ENCODE assay signal across 29 cellular contexts in the genomic region with DNA sequence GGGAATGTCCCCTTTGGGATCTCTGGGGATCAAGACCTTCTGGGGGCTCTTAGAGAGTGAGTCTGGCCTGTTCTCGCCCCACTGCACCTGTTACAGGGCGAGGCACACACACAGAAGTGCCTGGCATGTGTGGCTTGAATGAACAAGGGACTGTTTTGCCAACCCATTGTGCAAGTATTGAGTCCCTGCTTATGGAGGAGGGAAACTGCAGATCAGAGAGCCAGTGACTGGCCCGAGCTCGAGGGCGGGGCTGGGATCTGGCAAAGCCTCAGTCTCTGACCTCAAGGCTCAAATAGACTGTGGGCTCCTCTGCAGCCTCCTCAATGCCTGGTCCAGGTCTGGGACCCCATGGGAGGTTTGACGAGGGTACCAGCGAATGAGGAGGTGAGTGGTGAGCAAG.
"Had no signal": no experiment of that assay in that cellular context is flagged by ENCODE, and none has a peak within 500 bp of the region (broad histone marks: within the 10 kb centered on the region; RNA-seq: fewer than 3 reads in every experiment).

No MANE protein-coding gene starts in this region.

- H2AFZ ChIP-seq: PC-9 had no signal

- H3K27ac Mint-ChIP-seq: activated CD4-positive, alpha-beta T cell treated with anti-CD3 and anti-CD28 coated beads, Interleukin-2, amount 10 ng/mL, durations not matched to agents 24 days and 14 days; activated CD8-positive, alpha-beta T cell treated with anti-CD3 and anti-CD28 coated beads for 36 hours; activated naive CD8-positive, alpha-beta T cell treated with anti-CD3 and anti-CD28 coated beads for 36 hours; activated T-cell treated with anti-CD3 and anti-CD28 coated beads, Interleukin-2, amount 50 U/mL, for 72 hours; activated T-helper 17 cell treated with anti-CD3 and anti-CD28 coated beads, Interleukin-2, amount 50 U/mL, for 72 hours; T-helper 1 cell treated with Interleukin-12 subunit alpha and Interleukin-12 subunit beta and Interleukin-4 antibody, amounts not matched to agents 30 μg/mL and 1 μg/mL, for 36 hours; T-helper 2 cell treated with Interferon-gamma antibody and Interleukin-4, amounts not matched to agents 5 μg/mL and 100 μg/mL, for 36 hours had no signal

- H3K9ac ChIP-seq: SK-N-SH had no signal

- H3K27ac ChIP-seq: brain microvascular endothelial cell, PC-9, SJSA1 had no signal

- DNase-seq: activated CD4-positive, alpha-beta T cell treated with anti-CD3 and anti-CD28 coated beads, Interleukin-2, amount 10 ng/mL, durations not matched to agents 24 days and 14 days; activated CD4-positive, alpha-beta T cell treated with anti-CD3 and anti-CD28 coated beads, Interleukin-2, amount 50 U/mL, for 4 hours; activated CD8-positive, alpha-beta T cell treated with anti-CD3 and anti-CD28 coated beads for 36 hours; activated effector memory CD4-positive, alpha-beta T cell treated with anti-CD3 and anti-CD28 coated beads, Interleukin-2, amount 50 U/mL, for 16 hours; activated naive CD4-positive, alpha-beta T cell; activated naive CD4-positive, alpha-beta T cell treated with anti-CD3 and anti-CD28 coated beads, Interleukin-2, amount 50 U/mL, for 16 hours; activated naive CD8-positive, alpha-beta T cell treated with anti-CD3 and anti-CD28 coated beads for 36 hours; activated T-cell treated with anti-CD3 and anti-CD28 coated beads, Interleukin-2, amount 50 U/mL, for 1 hour; activated T-cell treated with anti-CD3 and anti-CD28 coated beads, Interleukin-2, amount 50 U/mL, for 72 hours; amniotic stem cell; aorta; brain microvascular endothelial cell; Karpas-422; NCI-H1048; NCI-H1105 treated with DMSO at 0.1 percent for 48 hours; NCI-H1436; NCI-H1694; NCI-H2029; NCI-H345; NCI-H524 treated with DMSO at 0.1 percent for 48 hours; NK-92 treated with Interleukin-12 subunit alpha and Interleukin-12 subunit beta, amount 100 ng/mL, for 24 hours; PC-9; SHP77 treated with DMSO at 0.1 percent for 48 hours; SK-N-SH had no signal

- H3K4me3 ChIP-seq: K562, PC-9, SJSA1 had no signal

- H3K27me3 ChIP-seq: brain microvascular endothelial cell, SJSA1 had no signal

- ATAC-seq: activated CD8-positive, alpha-beta T cell treated with anti-CD3 and anti-CD28 coated beads for 36 hours; activated T-cell treated with anti-CD3 and anti-CD28 coated beads, Interleukin-2, amount 50 U/mL, for 72 hours; activated T-helper 17 cell treated with anti-CD3 and anti-CD28 coated beads, Interleukin-2, amount 50 U/mL, for 72 hours; K562 had no signal

- H3K9me3 ChIP-seq: SJSA1, SK-N-SH had no signal

- H3K27me3 Mint-ChIP-seq: activated CD4-positive, alpha-beta T cell treated with anti-CD3 and anti-CD28 coated beads, Interleukin-2, amount 10 ng/mL, durations not matched to agents 24 days and 14 days; activated CD8-positive, alpha-beta T cell treated with anti-CD3 and anti-CD28 coated beads for 36 hours; activated naive CD8-positive, alpha-beta T cell treated with anti-CD3 and anti-CD28 coated beads for 36 hours; activated T-helper 17 cell treated with anti-CD3 and anti-CD28 coated beads, Interleukin-2, amount 50 U/mL, for 72 hours had no signal

- H3K4me3 Mint-ChIP-seq: activated CD4-positive, alpha-beta T cell treated with anti-CD3 and anti-CD28 coated beads, Interleukin-2, amount 10 ng/mL, durations not matched to agents 24 days and 14 days; activated CD8-positive, alpha-beta T cell treated with anti-CD3 and anti-CD28 coated beads for 36 hours; activated naive CD8-positive, alpha-beta T cell treated with anti-CD3 and anti-CD28 coated beads for 36 hours; activated T-cell treated with anti-CD3 and anti-CD28 coated beads, Interleukin-2, amount 50 U/mL, for 72 hours; activated T-helper 17 cell treated with anti-CD3 and anti-CD28 coated beads, Interleukin-2, amount 50 U/mL, for 72 hours; T-helper 1 cell treated with Interleukin-12 subunit alpha and Interleukin-12 subunit beta and Interleukin-4 antibody, amounts not matched to agents 30 μg/mL and 1 μg/mL, for 36 hours; T-helper 2 cell treated with Interferon-gamma antibody and Interleukin-4, amounts not matched to agents 5 μg/mL and 100 μg/mL, for 36 hours had no signal

- H3K9me3 Mint-ChIP-seq: activated CD4-positive, alpha-beta T cell treated with anti-CD3 and anti-CD28 coated beads, Interleukin-2, amount 10 ng/mL, durations not matched to agents 24 days and 14 days; activated CD8-positive, alpha-beta T cell treated with anti-CD3 and anti-CD28 coated beads for 36 hours; activated naive CD8-positive, alpha-beta T cell treated with anti-CD3 and anti-CD28 coated beads for 36 hours; activated T-cell treated with anti-CD3 and anti-CD28 coated beads, Interleukin-2, amount 50 U/mL, for 72 hours; activated T-helper 17 cell treated with anti-CD3 and anti-CD28 coated beads, Interleukin-2, amount 50 U/mL, for 72 hours; T-helper 1 cell treated with Interleukin-12 subunit alpha and Interleukin-12 subunit beta and Interleukin-4 antibody, amounts not matched to agents 30 μg/mL and 1 μg/mL, for 36 hours; T-helper 2 cell treated with Interferon-gamma antibody and Interleukin-4, amounts not matched to agents 5 μg/mL and 100 μg/mL, for 36 hours had no signal

- H3K4me2 ChIP-seq: PC-9, SK-N-SH had no signal
